In the genomic region with DNA sequence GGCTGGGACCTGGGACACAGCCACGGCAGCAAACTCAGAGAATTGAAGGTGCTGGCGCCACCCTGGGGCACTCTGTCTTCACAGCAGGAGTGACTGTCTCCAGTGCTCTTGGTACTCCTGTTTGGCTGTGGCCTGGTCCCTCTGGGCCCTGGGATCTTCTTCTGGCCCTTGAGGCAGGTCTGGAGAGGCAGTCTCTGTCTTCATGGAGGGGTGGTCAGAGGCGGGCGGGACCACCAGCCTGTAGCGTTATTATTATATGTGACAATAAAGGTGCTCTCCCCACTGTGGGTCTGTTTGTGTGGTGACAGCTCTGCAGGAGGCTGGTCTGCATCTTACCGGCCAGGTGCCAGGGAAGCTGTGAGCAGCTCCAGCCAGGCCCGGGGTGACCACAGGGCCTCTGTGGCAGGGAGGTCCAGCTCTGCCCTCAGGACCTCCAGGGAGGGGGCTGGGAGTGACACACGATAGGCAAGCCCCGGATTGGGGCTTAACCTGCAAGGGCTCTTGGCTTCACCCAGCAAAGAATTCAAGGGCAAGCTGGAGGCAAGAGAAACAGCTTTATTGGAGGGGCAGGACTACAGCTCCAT, we compare ENCODE assay signal across 19 cellular contexts.
DNase-seq lines count a peak whose midpoint lies in the region; ATAC-seq, FAIRE-seq and TF ChIP-seq lines count a peak whose summit lies in the region.
"Had no signal": no experiment of that assay in that cellular context is flagged by ENCODE, and none has a peak within 500 bp of the region (broad histone marks: within the 10 kb centered on the region; RNA-seq: fewer than 3 reads in every experiment).

No MANE protein-coding gene starts in this region.

- no peaks in the 10 kb centered on the region for H3K4me1 ChIP-seq in RWPE2 (ENCODE audit: insufficient read depth, poor library complexity, severe bottlenecking)
- H3K4me1 ChIP-seq: gastroesophageal sphincter, upper lobe of left lung had no signal

- no peaks in the 10 kb centered on the region for H3K36me3 ChIP-seq in RWPE2 (ENCODE audit: low read depth)
- H3K36me3 ChIP-seq: gastroesophageal sphincter, upper lobe of left lung had no signal

- no peak for TF ChIP-seq CTCF in RWPE2 (IDR thresholded peaks at IDR 0.05; ENCODE audit: poor library complexity, severe bottlenecking)
- peak; percentile 8 for TF ChIP-seq CTCF in fibroblast of villous mesenchyme (IDR thresholded peaks at IDR 0.05; ENCODE audit: insufficient read depth, low read depth, low read length)

- intact Hi-C loops in cardiac septum (cut with DNase I) (no loop called here), Right ventricle myocardium superior (cut with DNase I) (no loop called here)

- ATAC-seq in Right ventricle myocardium superior (ENCODE audit: poor library complexity) (no peak), RWPE2 (ENCODE audit: low read depth) (peak; percentile 35; the same call in 1 of the 3 replicates), HG02884 (IDR thresholded peaks at IDR 0.05; ENCODE audit: unreplicated experiment) (no peak)
- ATAC-seq: activated CD8-positive, alpha-beta T cell treated with anti-CD3 and anti-CD28 coated beads, Interleukin-2, amount 10 ng/mL, durations not matched to agents 7 days and 5 days; effector memory CD8-positive, alpha-beta T cell; gastroesophageal sphincter had no signal

- H3K4me3 ChIP-seq in RWPE2 (ENCODE audit: severe bottlenecking): no peak overlapping the region
- no peak overlapping the region for H3K4me3 ChIP-seq in fibroblast of villous mesenchyme (ENCODE audit: low read depth, low read length)
- H3K4me3 ChIP-seq: gastroesophageal sphincter, upper lobe of left lung had no signal

- H3K27me3 ChIP-seq in RWPE2 (ENCODE audit: insufficient read depth, poor library complexity, severe bottlenecking): no peaks in the 10 kb centered on the region
- H3K27me3 ChIP-seq: upper lobe of left lung had no signal

- H3K27ac ChIP-seq in RWPE2 (ENCODE audit: poor library complexity, severe bottlenecking): no peak overlapping the region
- H3K27ac ChIP-seq: gastroesophageal sphincter, RWPE1, upper lobe of left lung had no signal

- no peaks in the 10 kb centered on the region for H3K9me3 ChIP-seq in RWPE2 (ENCODE audit: severe bottlenecking)
- H3K9me3 ChIP-seq: gastroesophageal sphincter, upper lobe of left lung had no signal

- DNase-seq in cardiac septum (ENCODE audit: low spot score) (peak; percentile 53), Right ventricle myocardium superior (no peak), RWPE2 (ENCODE audit: low spot score) (peak; percentile 29), fibroblast of villous mesenchyme (ENCODE audit: low read depth) (no peak), urothelium cell line (ENCODE audit: low spot score) (no peak), activated T-cell treated with anti-CD3 and anti-CD28 coated beads for 4 hours (no peak)
- DNase-seq in stimulated activated CD4-positive, alpha-beta T cell treated with anti-CD3 and anti-CD28 coated beads, Interleukin-4, amount 100 ng/mL, for 24 hours: no peak
- DNase-seq: activated CD8-positive, alpha-beta T cell treated with anti-CD3 and anti-CD28 coated beads, Interleukin-2, amount 10 ng/mL, durations not matched to agents 7 days and 5 days; activated effector memory CD4-positive, alpha-beta T cell treated with anti-CD3 and anti-CD28 coated beads, Interleukin-2, amount 50 U/mL, for 16 hours; effector memory CD8-positive, alpha-beta T cell; EL; NCI-H1092; NCI-H2227 treated with DMSO at 0.1 percent for 48 hours; T1000 had no signal

- peak; percentile 13 for FAIRE-seq in urothelium cell line (lab: Jason Lieb, UNC)
- FAIRE-seq: islet of Langerhans had no signal

Comparison
In these comparisons a context has a peak if more than half of its experiments do, and no peak if none do; other contexts are left out.
1. DNase-seq: peak in cardiac septum (single experiment) and RWPE2 (single experiment); none in Right ventricle myocardium superior (single experiment), fibroblast of villous mesenchyme (single experiment), urothelium cell line (single experiment), stimulated activated CD4-positive, alpha-beta T cell treated with anti-CD3 and anti-CD28 coated beads, Interleukin-4, amount 100 ng/mL, for 24 hours (single experiment) and activated T-cell treated with anti-CD3 and anti-CD28 coated beads for 4 hours (single experiment).